8 cellular contexts compared by ENCODE assay signal in the genomic region with DNA sequence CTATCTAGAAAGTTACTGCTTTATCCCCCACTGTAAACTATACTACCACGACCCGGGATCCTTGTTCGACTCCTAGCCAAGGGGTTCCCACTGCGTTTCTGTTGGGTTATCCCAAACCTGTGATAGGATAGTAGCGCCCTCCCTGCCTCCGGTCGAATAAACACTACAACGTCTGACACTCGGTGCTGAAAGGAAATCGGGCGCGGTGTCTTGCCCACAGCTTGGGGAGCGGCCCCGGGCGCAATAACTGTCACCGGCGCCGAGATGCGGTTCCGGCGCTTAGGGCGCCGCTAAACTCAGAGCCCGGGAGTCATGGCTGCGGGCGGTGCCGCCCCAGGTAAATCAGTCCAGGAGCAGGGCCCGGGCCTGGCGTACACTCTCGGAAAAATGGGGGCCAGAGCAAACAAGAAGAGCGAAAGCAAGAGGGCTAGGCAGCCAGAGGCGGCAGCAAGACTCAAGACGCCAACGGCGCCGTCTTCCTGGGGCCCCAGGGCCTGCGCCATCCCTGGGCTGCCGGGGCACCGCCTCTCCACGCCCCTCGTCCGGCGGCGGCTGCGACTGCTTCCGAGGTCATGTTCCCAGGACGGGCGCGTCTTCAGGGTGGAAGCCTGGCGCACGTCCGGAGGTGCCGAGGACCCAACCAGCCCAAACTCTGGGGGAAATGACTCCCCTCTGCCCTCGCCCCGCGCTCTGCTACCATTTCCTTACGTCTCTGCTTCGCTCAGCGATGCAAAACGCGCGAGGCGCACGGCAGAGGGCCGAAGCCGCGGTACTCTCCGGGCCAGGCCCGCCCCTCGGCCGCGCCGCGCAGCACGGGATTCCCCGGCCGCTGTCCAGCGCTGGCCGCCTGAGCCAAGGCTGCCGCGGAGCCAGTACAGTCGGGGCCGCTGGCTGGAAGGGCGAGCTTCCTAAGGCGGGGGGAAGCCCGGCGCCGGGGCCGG. TPM values are rescaled to one million over a fixed set of nuclear protein-coding genes. Genes with fewer than 3 reads are reported as not detected.
DNase-seq lines count a peak whose midpoint lies in the region; ATAC-seq and TF ChIP-seq lines count a peak whose summit lies in the region.

A gene (plus strand): TSS at position 575 of the 941 bp plus-strand sequence. CDS start 87 bp downstream, at position 662.

- no peaks in the 10 kb centered on the region for H3K27me3 Mint-ChIP-seq in progenitor cell of endocrine pancreas

- H3K9me3 ChIP-seq in Loucy (ENCODE audit: insufficient read depth, low read depth, low read length) (no peaks in the 10 kb centered on the region), heart right ventricle (no peaks in the 10 kb centered on the region)

- 0 to 1% (median 0%) methylated on average over 75 to 89 of the region's 89 CpGs for WGBS in adipose tissue, 3 donors
- 0 to 1% methylated on average over 87 to 89 of the region's 89 CpGs for WGBS in heart right ventricle, 2 donors

- H3K9me3 Mint-ChIP-seq in progenitor cell of endocrine pancreas (ENCODE audit: low read depth), result no peaks in the 10 kb centered on the region

- peak within 1 kb of the TSS; percentile 94 for H3K9ac ChIP-seq in Loucy (ENCODE audit: low read depth, low read length, poor library complexity, severe bottlenecking)

- peak within 1 kb of the TSS; percentile 85 for H3K4me3 ChIP-seq in H7 (ENCODE audit: insufficient read depth, low read depth, low read length)
- H3K4me3 ChIP-seq in Loucy (ENCODE audit: low read length, poor library complexity, severe bottlenecking), result peak within 1 kb of the TSS; percentile 85
- H3K4me3 ChIP-seq in heart right ventricle, result peak within 1 kb of the TSS; percentile 66 to 98 (median 86)

- H3K36me3 Mint-ChIP-seq in progenitor cell of endocrine pancreas (ENCODE audit: insufficient read depth), result peaks cover 6% of the 10 kb centered on the region

- peaks cover 19% of the 10 kb centered on the region for H3K4me1 Mint-ChIP-seq in progenitor cell of endocrine pancreas (ENCODE audit: low read depth)

- no peaks in the 10 kb centered on the region for H3F3A ChIP-seq in Loucy (ENCODE audit: low read depth)

- peak; percentile 96 to 99 (median 97) for ATAC-seq in heart right ventricle

- DNase-seq in GM03348 (ENCODE audit: low spot score), result peak; percentile 93
- DNase-seq in H7, result peak; percentile 87
- peak; percentile 75 for DNase-seq in T follicular helper cell (ENCODE audit: low read depth)
- DNase-seq in heart right ventricle, result peak; percentile 88 to 89
- DNase-seq in progenitor cell of endocrine pancreas (ENCODE audit: low spot score, unreplicated experiment), result peak; percentile 64
- peak; percentile 89 for DNase-seq in ureter (ENCODE audit: low spot score)

- H3K4me1 ChIP-seq in Loucy (ENCODE audit: insufficient read depth, low read length, poor library complexity, severe bottlenecking) (peaks cover 38% of the 10 kb centered on the region), heart right ventricle (peaks cover 4 to 32% (median 16%) of the 10 kb centered on the region in 9 donors)

- H3K27ac ChIP-seq in adipose tissue (ENCODE audit: low read depth, low read length) (peak within 1 kb of the TSS; percentile 65), heart right ventricle (peak within 1 kb of the TSS; percentile 95 to 100 (median 98))

- no peaks in the 10 kb centered on the region for H3K9me2 ChIP-seq in Loucy (replicated peaks; ENCODE audit: low read depth, low read length)

- H3K79me2 ChIP-seq in Loucy (ENCODE audit: insufficient read depth, low read length), result peaks cover 59% of the 10 kb centered on the region

- H3K27ac Mint-ChIP-seq in progenitor cell of endocrine pancreas, result peak within 1 kb of the TSS; percentile 98

- intact Hi-C loops in heart right ventricle (cut with DNase I), result loop anchor here in 1 of 10 donors (10.0 kb wide), 1 partner anchor 824 kb away; a partner anchor contains a TSS

- H2AFZ ChIP-seq in Loucy (ENCODE audit: low read length), result peak within 1 kb of the TSS; percentile 92

- H3K27me3 ChIP-seq in H7 (ENCODE audit: control insufficient read depth, insufficient read depth, low read length), result no peaks in the 10 kb centered on the region
- H3K27me3 ChIP-seq in Loucy (ENCODE audit: insufficient read depth, low read length, poor library complexity, severe bottlenecking), result no peaks in the 10 kb centered on the region
- H3K27me3 ChIP-seq in heart right ventricle, result no peaks in the 10 kb centered on the region

- H3K36me3 ChIP-seq in H7 (replicated peaks; ENCODE audit: control insufficient read depth, insufficient read depth, low read length) (peaks cover 7% of the 10 kb centered on the region), Loucy (ENCODE audit: insufficient read depth, low read length) (peaks cover 9% of the 10 kb centered on the region; the same call in 1 of the 2 replicates), heart right ventricle (peaks cover 0 to 33% (median 4%) of the 10 kb centered on the region in 9 donors)

- peak within 1 kb of the TSS; percentile 98 for H3K4me3 Mint-ChIP-seq in progenitor cell of endocrine pancreas (ENCODE audit: low read depth)

- H4K20me1 ChIP-seq in Loucy (ENCODE audit: insufficient read depth, low read length, poor library complexity, severe bottlenecking), result peaks cover 39% of the 10 kb centered on the region

- TF ChIP-seq CTCF in Loucy (conservative IDR thresholded peaks at IDR 0.05; ENCODE audit: low read length) (peak; percentile 47), heart right ventricle (IDR thresholded peaks at IDR 0.05) (no peak), progenitor cell of endocrine pancreas (IDR thresholded peaks at IDR 0.05; ENCODE audit: unreplicated experiment) (no peak)

- peak within 1 kb of the TSS; percentile 85 for H3K4me2 ChIP-seq in Loucy (ENCODE audit: low read depth, low read length, poor library complexity, severe bottlenecking)

RNA-seq across cellular contexts. Expression of the gene that starts here (rescaled TPM):
- total RNA-seq in H7 (2014; rRNA removed; shearing (Covaris generic)), result 72.9 and 75.5 TPM in 2 replicates
- polyA plus RNA-seq in adipose tissue (10 to 100 TPM; 31.8 to 89.2 (median 61.0) TPM), heart right ventricle (10 to 100 TPM; 48.5 to 67.3 TPM)
- total RNA-seq in heart right ventricle (10 to 100 TPM; 51.9 to 88.4 (median 62.7) TPM), progenitor cell of endocrine pancreas (72.8 and 77.1 TPM in 2 replicates), ureter (84.7 TPM)

Comparison
In these comparisons a context has a peak if more than half of its experiments do, and no peak if none do; other contexts are left out.
1. Peak in every context shown above with its lines: DNase-seq, ATAC-seq, H3K4me3 ChIP-seq and H3K27ac ChIP-seq.